ENCODE assay signal across 11 cellular contexts in genomic region chr20:57080796-57081195, GRCh38.
A peak's percentile ranks its signal among the peaks of the same experiment; 100 is the strongest.
DNase-seq lines count a peak whose midpoint lies in the region; ATAC-seq and TF ChIP-seq lines count a peak whose summit lies in the region.
"Had no signal": no experiment of that assay in that cellular context is flagged by ENCODE, and none has a peak within 500 bp of the region (broad histone marks: within the 10 kb centered on the region; RNA-seq: fewer than 3 reads in every experiment).

No MANE protein-coding gene starts in this region.

- H2AFZ ChIP-seq in smooth muscle cell (ENCODE audit: low read depth) = no peak overlapping the region

- no peak overlapping the region for H3K9ac ChIP-seq in smooth muscle cell (ENCODE audit: low read depth)

- DNase-seq in H4 (ENCODE audit: low spot score) (peak; percentile 35), RWPE2 (ENCODE audit: low spot score) (peak; percentile 64), fibroblast of mammary gland (ENCODE audit: low read depth) (peak; percentile 55), smooth muscle cell (lab: John Stamatoyannopoulos, UW; ENCODE audit: unreplicated experiment) (no peak), RKO (ENCODE audit: low spot score) (no peak)
- no peak for DNase-seq in stimulated activated CD4-positive, alpha-beta T cell treated with anti-CD3 and anti-CD28 coated beads, Interleukin-2, amount 100 ng/mL, for 24 hours
- DNase-seq: activated CD4-positive, alpha-beta T cell treated with anti-CD3 and anti-CD28 coated beads, Interleukin-2, amount 10 ng/mL, durations not matched to agents 7 days and 5 days; occipital lobe; T-helper 1 cell had no signal

- H3F3A ChIP-seq in smooth muscle cell (ENCODE audit: low read depth) = peaks cover 2% of the 10 kb centered on the region

- H3K4me3 ChIP-seq in RWPE2 (ENCODE audit: severe bottlenecking) = no peak overlapping the region
- H3K4me3 ChIP-seq in fibroblast of mammary gland (ENCODE audit: control insufficient read depth, low read depth, low read length) = no peak overlapping the region
- no peak overlapping the region for H3K4me3 ChIP-seq in smooth muscle cell
- H3K4me3 ChIP-seq: thoracic aorta had no signal

- no peak overlapping the region for H3K27ac ChIP-seq in RWPE2 (ENCODE audit: poor library complexity, severe bottlenecking)
- H3K27ac ChIP-seq in smooth muscle cell (ENCODE audit: low read depth) = no peak overlapping the region
- H3K27ac ChIP-seq: thoracic aorta had no signal

- H3K9me3 ChIP-seq in RWPE2 (ENCODE audit: severe bottlenecking) (peaks cover 18% of the 10 kb centered on the region), smooth muscle cell (replicated peaks; ENCODE audit: low read depth) (no peaks in the 10 kb centered on the region)

- H3K36me3 ChIP-seq in RWPE2 (ENCODE audit: low read depth) = no peaks in the 10 kb centered on the region
- no peaks in the 10 kb centered on the region for H3K36me3 ChIP-seq in smooth muscle cell (ENCODE audit: low read depth)
- H3K36me3 ChIP-seq: thoracic aorta had no signal

- H3K4me1 ChIP-seq in RWPE2 (ENCODE audit: insufficient read depth, poor library complexity, severe bottlenecking) (peaks cover 11% of the 10 kb centered on the region), smooth muscle cell (ENCODE audit: low read depth) (no peaks in the 10 kb centered on the region)

- ATAC-seq in RWPE2 (ENCODE audit: low read depth) (peak; percentile 23; the same call in 1 of the 3 replicates), HG03520 (IDR thresholded peaks at IDR 0.05; ENCODE audit: unreplicated experiment) (no peak)

- no peaks in the 10 kb centered on the region for H3K79me2 ChIP-seq in smooth muscle cell (ENCODE audit: low read depth)

- no peak overlapping the region for H3K4me2 ChIP-seq in smooth muscle cell

- no peaks in the 10 kb centered on the region for H3K27me3 ChIP-seq in RWPE2 (ENCODE audit: insufficient read depth, poor library complexity, severe bottlenecking)
- H3K27me3 ChIP-seq in smooth muscle cell (ENCODE audit: low read depth) = no peaks in the 10 kb centered on the region

- H4K20me1 ChIP-seq in smooth muscle cell (ENCODE audit: low read depth) = no peaks in the 10 kb centered on the region

- TF ChIP-seq CTCF in RWPE2 (IDR thresholded peaks at IDR 0.05; ENCODE audit: poor library complexity, severe bottlenecking) (peak; percentile 53), fibroblast of mammary gland (conservative IDR thresholded peaks at IDR 0.05; ENCODE audit: control insufficient read depth, insufficient read depth, low read depth, low read length) (peak; percentile 7), smooth muscle cell (IDR thresholded peaks at IDR 0.05; ENCODE audit: borderline replicate concordance, insufficient read depth, poor library complexity, severe bottlenecking) (peak; percentile 22)

Comparison
In these comparisons a context has a peak if more than half of its experiments do, and no peak if none do; other contexts are left out.
1. DNase-seq: peak in H4 (single experiment), RWPE2 (single experiment) and fibroblast of mammary gland (single experiment); none in smooth muscle cell (single experiment), RKO (single experiment) and stimulated activated CD4-positive, alpha-beta T cell treated with anti-CD3 and anti-CD28 coated beads, Interleukin-2, amount 100 ng/mL, for 24 hours (0 of 2).
2. Peak in every context shown above with its lines, with median percentiles within 50 percentile points of each other: CTCF ChIP-seq.